21 cellular contexts compared by ENCODE assay signal in genomic region chr4:145931403-145931802, GRCh38.
"Had no signal": no experiment of that assay in that cellular context is flagged by ENCODE, and none has a peak within 500 bp of the region (broad histone marks: within the 10 kb centered on the region; RNA-seq: fewer than 3 reads in every experiment).

No MANE protein-coding gene starts in this region.

- H3K4me1 ChIP-seq: colonic mucosa, right lobe of liver had no signal

- H3K27me3 Mint-ChIP-seq: activated naive CD8-positive, alpha-beta T cell; natural killer cell treated with Interleukin-12 subunit alpha and Interleukin-12 subunit beta and Interleukin-15 and Interleukin-18, amount 100 ng/mL, for 72 hours had no signal

- H3K27ac ChIP-seq: colonic mucosa, hepatocyte, right lobe of liver, stomach, upper lobe of right lung, VCaP had no signal

- H3K4me3 ChIP-seq: colonic mucosa, esophagus muscularis mucosa, hepatocyte, right lobe of liver, stomach, testis, upper lobe of right lung had no signal

- H3K9me3 Mint-ChIP-seq: natural killer cell treated with Interleukin-12 subunit alpha and Interleukin-12 subunit beta and Interleukin-15 and Interleukin-18, amount 100 ng/mL, for 72 hours had no signal

- H3K4me3 Mint-ChIP-seq: activated naive CD8-positive, alpha-beta T cell; activated T-cell treated with anti-CD3 and anti-CD28 coated beads, Interleukin-2, amount 50 U/mL, for 4 hours; natural killer cell treated with Interleukin-12 subunit alpha and Interleukin-12 subunit beta and Interleukin-15 and Interleukin-18, amount 100 ng/mL, for 72 hours had no signal

- DNase-seq: activated CD4-positive, alpha-beta T cell treated with anti-CD3 and anti-CD28 coated beads for 1 hour; activated CD4-positive, alpha-beta T cell treated with anti-CD3 and anti-CD28 coated beads, Interleukin-2, amount 50 U/mL, for 48 hours; activated effector memory CD4-positive, alpha-beta T cell treated with anti-CD3 and anti-CD28 coated beads, Interleukin-2, amount 50 U/mL, for 16 hours; activated T-cell treated with anti-CD3 and anti-CD28 coated beads, Interleukin-2, amount 50 U/mL, for 4 hours; amniotic stem cell; caudate nucleus; colonic mucosa; effector CD4-positive, alpha-beta T cell; islet precursor cell; mammary epithelial cell; right lobe of liver; stomach; T-helper 1 cell; testis; upper lobe of right lung had no signal

- H3K36me3 ChIP-seq: colonic mucosa, esophagus muscularis mucosa, right lobe of liver, stomach, upper lobe of right lung had no signal

- ATAC-seq: activated T-cell treated with anti-CD3 and anti-CD28 coated beads, Interleukin-2, amount 50 U/mL, for 4 hours; left lobe of liver; natural killer cell treated with Interleukin-12 subunit alpha and Interleukin-12 subunit beta and Interleukin-15 and Interleukin-18, amount 100 ng/mL, for 72 hours; right lobe of liver; upper lobe of right lung had no signal

- H3K27ac Mint-ChIP-seq: natural killer cell treated with Interleukin-12 subunit alpha and Interleukin-12 subunit beta and Interleukin-15 and Interleukin-18, amount 100 ng/mL, for 72 hours had no signal

- H3K9me3 ChIP-seq: colonic mucosa, esophagus muscularis mucosa, right lobe of liver, stomach, testis, upper lobe of right lung had no signal

- H3K27me3 ChIP-seq: colonic mucosa, esophagus muscularis mucosa, hepatocyte, right lobe of liver, stomach, testis, upper lobe of right lung had no signal

- H3K36me3 Mint-ChIP-seq: natural killer cell treated with Interleukin-12 subunit alpha and Interleukin-12 subunit beta and Interleukin-15 and Interleukin-18, amount 100 ng/mL, for 72 hours had no signal
